26 cellular contexts compared by ENCODE assay signal in genomic region chr19:36003284-36003683, GRCh38.
"Had no signal": no experiment of that assay in that cellular context is flagged by ENCODE, and none has a peak within 500 bp of the region (broad histone marks: within the 10 kb centered on the region; RNA-seq: fewer than 3 reads in every experiment).

No MANE protein-coding gene starts in this region.

- H3K27ac ChIP-seq: heart right ventricle, hepatocyte, left ventricle myocardium inferior, neural progenitor cell, pancreas, prostate gland, skin epidermis, suprapubic skin, thoracic aorta, tibial artery, upper lobe of right lung had no signal

- H3K4me2 ChIP-seq: hepatocyte, neural progenitor cell had no signal

- H3K36me3 ChIP-seq: neural progenitor cell, pancreas, prostate gland, thoracic aorta had no signal

- H3K4me3 ChIP-seq: heart right ventricle, hepatocyte, left ventricle myocardium inferior, lung, neural progenitor cell, pancreas, prostate gland, skin epidermis, suprapubic skin, thoracic aorta, tibial artery, upper lobe of right lung had no signal

- H2AFZ ChIP-seq: hepatocyte, neural progenitor cell had no signal

- H3K27me3 ChIP-seq: heart right ventricle, hepatocyte, neural progenitor cell, pancreas, suprapubic skin, tibial artery, upper lobe of right lung had no signal

- H3K4me1 ChIP-seq: prostate gland had no signal

- H3K9me3 ChIP-seq: heart right ventricle, left ventricle myocardium inferior, pancreas, prostate gland, suprapubic skin, thoracic aorta, tibial artery, upper lobe of right lung had no signal

- DNase-seq: heart right ventricle; islet precursor cell; left ventricle myocardium inferior; mesendoderm; naive B cell; natural killer cell; nephron progenitor cell; pancreas; posterior cingulate gyrus; stimulated activated CD4-positive, alpha-beta T cell treated with anti-CD3 and anti-CD28 coated beads, Interleukin-12 subunit alpha, Interleukin-12 subunit beta, amount 100 ng/mL, for 4 hours; stimulated activated CD4-positive, alpha-beta T cell treated with anti-CD3 and anti-CD28 coated beads, Interleukin-15, amount 100 ng/mL, for 24 hours; stimulated activated CD4-positive, alpha-beta T cell treated with anti-CD3 and anti-CD28 coated beads, Interleukin-2, amount 100 ng/mL, for 24 hours; stimulated activated CD4-positive, alpha-beta T cell treated with anti-CD3 and anti-CD28 coated beads, Interleukin-4, amount 100 ng/mL, for 1 hour; stimulated activated naive CD4-positive, alpha-beta T cell; tibial artery; trophoblast cell; upper lobe of right lung had no signal

- FAIRE-seq: pancreas, urothelium cell line had no signal

- H3K9ac ChIP-seq: neural progenitor cell had no signal

- ATAC-seq: heart right ventricle, natural killer cell, pancreas, sciatic nerve, upper lobe of right lung had no signal
